13 cellular contexts compared by ENCODE assay signal in genomic region chr13:28451482-28452217, GRCh38. TPM values are rescaled to one million over a fixed set of nuclear protein-coding genes. Genes with fewer than 3 reads are reported as not detected.
DNase-seq lines count a peak whose midpoint lies in the region; ATAC-seq and TF ChIP-seq lines count a peak whose summit lies in the region.
"Had no signal": no experiment of that assay in that cellular context is flagged by ENCODE, and none has a peak within 500 bp of the region (broad histone marks: within the 10 kb centered on the region; RNA-seq: fewer than 3 reads in every experiment).

No MANE protein-coding gene starts in this region.

- H3K4me1 ChIP-seq in thyroid gland, result peaks cover 7 to 10% of the 10 kb centered on the region in 2 donors

- no peak for TF ChIP-seq CTCF in thyroid gland (IDR thresholded peaks at IDR 0.05)

- H3K4me3 ChIP-seq in thyroid gland (replicated peaks in 1 of 3), result no peak overlapping the region

- H3K36me3 ChIP-seq in thyroid gland, result no peaks in the 10 kb centered on the region

- H3K9me3 ChIP-seq in thyroid gland, result no peaks in the 10 kb centered on the region

- ATAC-seq in GM19324 (IDR thresholded peaks at IDR 0.05; ENCODE audit: low FRiP score, unreplicated experiment), result no peak
- ATAC-seq: naive thymus-derived CD4-positive, alpha-beta T cell had no signal

- 45 to 48% methylated on average over 15 to 18 of the region's 21 CpGs for WGBS in thyroid gland, 2 donors

- no peak overlapping the region for H3K27ac ChIP-seq in thyroid gland
- H3K27ac ChIP-seq: 22Rv1, HL-60 had no signal

- H3K27me3 ChIP-seq in thyroid gland, result no peaks in the 10 kb centered on the region

- intact Hi-C loops in thyroid gland (cut with DNase I), result no loop called here

- DNase-seq in DMS 273 (lab: John Stamatoyannopoulos, UW; ENCODE audit: unreplicated experiment) (peak; percentile 16), DMS 273 treated with DMSO at 0.1 percent for 48 hours (lab: John Stamatoyannopoulos, UW) (no peak), dermis blood vessel endothelial cell (peak; percentile 73), iPS-NIHi11 (ENCODE audit: low spot score) (peak; percentile 43), thyroid gland (peak; percentile 5 to 17), AG08396 (ENCODE audit: low spot score) (no peak), NCI-H1105 treated with DMSO at 0.1 percent for 48 hours (lab: John Stamatoyannopoulos, UW) (no peak)
- DNase-seq: CD4-positive, alpha-beta memory T cell; naive thymus-derived CD4-positive, alpha-beta T cell; NCI-H2171 had no signal

- TF ChIP-seq POLR2A in thyroid gland (IDR thresholded peaks at IDR 0.05), result no peak

RNA-seq across cellular contexts. Expression of gene FLT1, which starts 43.3 kb away (rescaled TPM):
- total RNA-seq in dermis blood vessel endothelial cell (74.7 and 82.9 TPM in 2 replicates), thyroid gland (100 to 1,000 TPM in 1 of 4 donors, 10 to 100 TPM in 3; 23.4 to 132 (median 44.4) TPM)

Comparison
In these comparisons a context has a peak if more than half of its experiments do, and no peak if none do; other contexts are left out.
1. DNase-seq: peak in DMS 273 (single experiment), dermis blood vessel endothelial cell (single experiment), iPS-NIHi11 (single experiment) and thyroid gland (2 of 2); none in DMS 273 treated with DMSO at 0.1 percent for 48 hours (single experiment), AG08396 (single experiment) and NCI-H1105 treated with DMSO at 0.1 percent for 48 hours (single experiment).